In genomic region chr17:39952665-39953470, GRCh38 we compare ENCODE assay signal across 8 cellular contexts. TPM values are rescaled to one million over a fixed set of nuclear protein-coding genes. Genes with fewer than 3 reads are reported as not detected.
A peak's percentile ranks its signal among the peaks of the same experiment; 100 is the strongest.
DNase-seq lines count a peak whose midpoint lies in the region; ATAC-seq and TF ChIP-seq lines count a peak whose summit lies in the region.

No MANE protein-coding gene starts in this region.

- H3K27ac ChIP-seq in DND-41 (ENCODE audit: low read length) = peak overlapping the region; percentile 61
- H3K27ac ChIP-seq in RWPE2 (ENCODE audit: poor library complexity, severe bottlenecking) = no peak overlapping the region
- H3K27ac ChIP-seq in neural progenitor cell = no peak overlapping the region
- H3K27ac ChIP-seq in stomach = peak overlapping the region; percentile 5 to 82 (median 67)

- WGBS in stomach, 5 donors = 1 to 4% (median 1%) methylated on average over 15 to 55 of the region's 56 CpGs

- TF ChIP-seq CTCF in DND-41 (IDR thresholded peaks at IDR 0.05; ENCODE audit: borderline replicate concordance, extremely low read depth, low read length, poor library complexity, severe bottlenecking) (no peak), RWPE2 (IDR thresholded peaks at IDR 0.05; ENCODE audit: poor library complexity, severe bottlenecking) (no peak), neural progenitor cell (IDR thresholded peaks at IDR 0.05) (no peak), stomach (IDR thresholded peaks at IDR 0.05) (no peak)

- peak overlapping the region; percentile 81 for H3K4me3 Mint-ChIP-seq in neural progenitor cell

- ATAC-seq in DND-41 (ENCODE audit: insufficient read depth, low read depth) (peak; percentile 89), GM21825 (IDR thresholded peaks at IDR 0.05; ENCODE audit: unreplicated experiment) (peak; percentile 61), RWPE2 (ENCODE audit: low read depth) (peak; percentile 86)

- no peaks in the 10 kb centered on the region for H3K27me3 Mint-ChIP-seq in neural progenitor cell (ENCODE audit: insufficient read depth, low read depth)

- H2AFZ ChIP-seq in DND-41 (ENCODE audit: low read depth, low read length) (peak overlapping the region; percentile 92), neural progenitor cell (replicated peaks) (peak overlapping the region; percentile 78)

- H4K20me1 ChIP-seq in DND-41 (ENCODE audit: insufficient read depth, low read length) = peaks cover 5% of the 10 kb centered on the region; the same call in 1 of the 2 replicates
- no peaks in the 10 kb centered on the region for H4K20me1 ChIP-seq in neural progenitor cell (ENCODE audit: low read depth)

- H3K9me3 Mint-ChIP-seq in neural progenitor cell = no peaks in the 10 kb centered on the region

- H3K4me1 ChIP-seq in DND-41 (ENCODE audit: insufficient read depth, low read length) = peaks cover 19% of the 10 kb centered on the region
- H3K4me1 ChIP-seq in RWPE2 (ENCODE audit: insufficient read depth, poor library complexity, severe bottlenecking) = no peaks in the 10 kb centered on the region
- H3K4me1 ChIP-seq in neural progenitor cell = no peaks in the 10 kb centered on the region
- H3K4me1 ChIP-seq in stomach = peaks cover 0 to 16% (median 11%) of the 10 kb centered on the region in 4 donors

- H3K79me2 ChIP-seq in DND-41 (ENCODE audit: insufficient read depth, low read length) (no peaks in the 10 kb centered on the region), neural progenitor cell (ENCODE audit: low read depth) (no peaks in the 10 kb centered on the region)

- H3K9me3 ChIP-seq in DND-41 (ENCODE audit: insufficient read depth, low read length, severe bottlenecking) (no peaks in the 10 kb centered on the region), RWPE2 (ENCODE audit: severe bottlenecking) (no peaks in the 10 kb centered on the region), neural progenitor cell (ENCODE audit: low read depth) (no peaks in the 10 kb centered on the region), stomach (no peaks in the 10 kb centered on the region)

- intact Hi-C loops in stomach (cut with DNase I; ENCODE audit: low total_unique reads) = no loop called here

- H3K4me2 ChIP-seq in DND-41 (ENCODE audit: insufficient read depth, low read length) (peak overlapping the region; percentile 69), neural progenitor cell (peak overlapping the region; percentile 81)

- H3K36me3 ChIP-seq in DND-41 (ENCODE audit: insufficient read depth, low read length) (no peaks in the 10 kb centered on the region), RWPE2 (ENCODE audit: low read depth) (no peaks in the 10 kb centered on the region), neural progenitor cell (no peaks in the 10 kb centered on the region), stomach (no peaks in the 10 kb centered on the region)

- H3K9ac ChIP-seq in DND-41 (ENCODE audit: low read depth, low read length) (peak overlapping the region; percentile 59), neural progenitor cell (no peak overlapping the region)

- no peaks in the 10 kb centered on the region for H3K36me3 Mint-ChIP-seq in neural progenitor cell

- H3K27ac Mint-ChIP-seq in neural progenitor cell = peak overlapping the region; percentile 60

- peaks cover 13% of the 10 kb centered on the region for H3K4me1 Mint-ChIP-seq in neural progenitor cell

- TF ChIP-seq EP300 in stomach (IDR thresholded peaks at IDR 0.05) = no peak

- peaks cover 4% of the 10 kb centered on the region for H3F3A ChIP-seq in neural progenitor cell (ENCODE audit: low read depth)

- TF ChIP-seq POLR2A in stomach (IDR thresholded peaks at IDR 0.05) = no peak

- DNase-seq in DND-41 (peak; percentile 95), LoVo (ENCODE audit: low spot score) (peak; percentile 91), RWPE2 (ENCODE audit: low spot score) (peak; percentile 96), activated gamma-delta T cell treated with Interleukin-2 at 50 U/mL for 16 hours (peak; percentile 95), foreskin melanocyte (peak; percentile 87), neural progenitor cell (ENCODE audit: low spot score) (peak; percentile 99), stomach (peak; percentile 99)

- H3K27me3 ChIP-seq in DND-41 (ENCODE audit: insufficient read depth, low read length, poor library complexity) (no peaks in the 10 kb centered on the region), RWPE2 (ENCODE audit: insufficient read depth, poor library complexity, severe bottlenecking) (no peaks in the 10 kb centered on the region), neural progenitor cell (peaks cover 16% of the 10 kb centered on the region), stomach (no peaks in the 10 kb centered on the region)

- H3K4me3 ChIP-seq in DND-41 (ENCODE audit: low read depth in 1 of 2, low read length in 2 of 2) (peak overlapping the region; percentile 35 to 69; a peak in 3 of 4 replicates), RWPE2 (ENCODE audit: severe bottlenecking) (peak overlapping the region; percentile 19), neural progenitor cell (peak overlapping the region; percentile 50), stomach (peak overlapping the region; percentile 36 to 46 (median 42))

RNA-seq across cellular contexts. Expression of gene GSDMA, which starts 9.9 kb away (rescaled TPM):
- total RNA-seq in neural progenitor cell (ENCODE audit: low replicate concordance) (0.09 TPM in 1 of 2 replicates, not detected in the other), stomach (not detected)
- under 1 TPM in 2 of 3 donors, not detected in 1; 0.08 to 0.92 TPM for polyA plus RNA-seq in stomach

RNA-seq across cellular contexts. Expression of gene LRRC3C, which starts 25.3 kb away (rescaled TPM):
- not detected in 2 replicates for total RNA-seq in neural progenitor cell (ENCODE audit: low replicate concordance)
- total RNA-seq in stomach = not detected
- not detected for polyA plus RNA-seq in stomach

RNA-seq across cellular contexts. Expression of gene ORMDL3, which starts 25.5 kb away (rescaled TPM):
- total RNA-seq in neural progenitor cell (ENCODE audit: low replicate concordance) = 29.3 and 47.1 TPM in 2 replicates
- total RNA-seq in stomach = 100 to 1,000 TPM in 1 of 5 donors, 10 to 100 TPM in 4; 16.5 to 117 (median 64.5) TPM
- 10 to 100 TPM; 28.6 to 44.3 (median 34.5) TPM for polyA plus RNA-seq in stomach

RNA-seq across cellular contexts. Expression of gene PSMD3, which starts 27.7 kb away (rescaled TPM):
- total RNA-seq in neural progenitor cell (ENCODE audit: low replicate concordance) (71.6 and 131 TPM in 2 replicates), stomach (100 to 1,000 TPM in 1 of 5 donors, 10 to 100 TPM in 4; 13.4 to 140 (median 41.7) TPM)
- 10 to 100 TPM; 45.9 to 53.8 (median 51.2) TPM for polyA plus RNA-seq in stomach

RNA-seq across cellular contexts. Expression of gene GSDMB, which starts 34.4 kb away (rescaled TPM):
- 15.2 and 20.2 TPM in 2 replicates for total RNA-seq in neural progenitor cell (ENCODE audit: low replicate concordance)
- 10 to 100 TPM in 4 of 5 donors, 1 to 10 TPM in 1; 9.4 to 91.5 (median 33.0) TPM for total RNA-seq in stomach
- 10 to 100 TPM; 12.1 to 46.6 (median 25.0) TPM for polyA plus RNA-seq in stomach

Comparison
In these comparisons a context has a peak if more than half of its experiments do, and no peak if none do; other contexts are left out.
1. H3K27ac ChIP-seq: peak in DND-41 (single experiment) and stomach (5 of 5); none in RWPE2 (single experiment) and neural progenitor cell (single experiment).
2. Peak in every context shown above with its lines, with median percentiles within 50 percentile points of each other: ATAC-seq, DNase-seq and H3K4me3 ChIP-seq.